Comparison of ENCODE assay signal across 8 cellular contexts in genomic region chr2:218186355-218186766, GRCh38. TPM values are rescaled to one million over a fixed set of nuclear protein-coding genes. Genes with fewer than 3 reads are reported as not detected.
DNase-seq lines count a peak whose midpoint lies in the region; ATAC-seq and TF ChIP-seq lines count a peak whose summit lies in the region.

No MANE protein-coding gene starts in this region.

- WGBS in gastroesophageal sphincter (ENCODE audit: low coverage in 1 of 2), 2 donors: 40 to 48% methylated on average over 6 of the region's 8 CpGs
- WGBS in ovary, 3 donors: 32 to 36% (median 34%) methylated on average over 8 of the region's 8 CpGs

- H3K36me3 ChIP-seq in RWPE2 (ENCODE audit: low read depth) (no peaks in the 10 kb centered on the region), gastroesophageal sphincter (no peaks in the 10 kb centered on the region), ovary (no peaks in the 10 kb centered on the region)

- H3K27me3 ChIP-seq in RWPE2 (ENCODE audit: insufficient read depth, poor library complexity, severe bottlenecking): no peaks in the 10 kb centered on the region
- no peaks in the 10 kb centered on the region for H3K27me3 ChIP-seq in gastroesophageal sphincter
- H3K27me3 ChIP-seq in ovary: no peaks in the 10 kb centered on the region

- H3K27ac ChIP-seq in RWPE2 (ENCODE audit: poor library complexity, severe bottlenecking) (no peak overlapping the region), gastroesophageal sphincter (peak overlapping the region in 3 of 4 donors; percentile 63 to 69 (median 67)), ovary (no peak overlapping the region)

- H3K4me3 ChIP-seq in RWPE2 (ENCODE audit: severe bottlenecking): no peak overlapping the region
- H3K4me3 ChIP-seq in gastroesophageal sphincter: no peak overlapping the region
- no peak overlapping the region for H3K4me3 ChIP-seq in ovary

- DNase-seq in DMS79 treated with DMSO at 0.1 percent for 48 hours (lab: John Stamatoyannopoulos, UW) (peak; percentile 13), DMS79 (lab: John Stamatoyannopoulos, UW) (no peak), RWPE2 (ENCODE audit: low spot score) (no peak), ovary (peak; percentile 38 to 74 (median 62)), superior temporal gyrus (ENCODE audit: extremely low spot score) (peak; percentile 76)
- DNase-seq in activated T-helper 9 cell treated with anti-CD3 and anti-CD28 coated beads, Interleukin-2, amount 50 U/mL, for 16 hours (ENCODE audit: low read depth): peak; percentile 52

- intact Hi-C loops in ovary (cut with DNase I): loop anchor here in 2 of 4 donors (5.0 to 10.0 kb wide), 2 partner anchors 81 to 208 kb away; partner anchors contain the start of gene CTDSP1 (in 1 of the 2)

- no peak for TF ChIP-seq POLR2A in gastroesophageal sphincter (IDR thresholded peaks at IDR 0.05)
- no peak for TF ChIP-seq POLR2A in ovary (IDR thresholded peaks at IDR 0.05)

- TF ChIP-seq CTCF in LNCAP (IDR thresholded peaks at IDR 0.05) (peak; percentile 76), RWPE2 (IDR thresholded peaks at IDR 0.05; ENCODE audit: poor library complexity, severe bottlenecking) (peak; percentile 88), gastroesophageal sphincter (IDR thresholded peaks at IDR 0.05) (peak; percentile 70 to 91 (median 77)), ovary (IDR thresholded peaks at IDR 0.05) (peak; percentile 33 to 68 (median 55))

- ATAC-seq in RWPE2 (ENCODE audit: low read depth) (peak; percentile 91), gastroesophageal sphincter (peak; percentile 71)

- H3K9me3 ChIP-seq in RWPE2 (ENCODE audit: severe bottlenecking): no peaks in the 10 kb centered on the region
- no peaks in the 10 kb centered on the region for H3K9me3 ChIP-seq in gastroesophageal sphincter
- no peaks in the 10 kb centered on the region for H3K9me3 ChIP-seq in ovary

- TF ChIP-seq EP300 in gastroesophageal sphincter (IDR thresholded peaks at IDR 0.05) (no peak), ovary (IDR thresholded peaks at IDR 0.05) (no peak)

- no peaks in the 10 kb centered on the region for H3K4me1 ChIP-seq in RWPE2 (ENCODE audit: insufficient read depth, poor library complexity, severe bottlenecking)
- H3K4me1 ChIP-seq in gastroesophageal sphincter: peaks cover 3 to 27% (median 11%) of the 10 kb centered on the region in 3 donors
- no peaks in the 10 kb centered on the region for H3K4me1 ChIP-seq in ovary (ENCODE audit: insufficient read depth)

RNA-seq across cellular contexts. Expression of gene CXCR1, which starts 19.6 kb away (rescaled TPM):
- total RNA-seq in gastroesophageal sphincter (1 to 10 TPM in 1 of 4 donors, not detected in 3; 1.8 TPM), ovary (under 1 TPM in 4 of 7 donors, not detected in 3; 0.10 to 0.43 (median 0.32) TPM)
- polyA plus RNA-seq in ovary: 1 to 10 TPM in 1 of 2 donors, under 1 TPM in 1; 0.04 to 1.4 TPM

RNA-seq across cellular contexts. Expression of gene ARPC2, which starts 30.6 kb away (rescaled TPM):
- total RNA-seq in gastroesophageal sphincter: 100 to 1,000 TPM; 275 to 314 (median 287) TPM
- 100 to 1,000 TPM; 135 to 229 (median 166) TPM for total RNA-seq in ovary
- polyA plus RNA-seq in ovary: 100 to 1,000 TPM; 170 to 357 TPM

Comparison
In these comparisons a context has a peak if more than half of its experiments do, and no peak if none do; other contexts are left out.
1. DNase-seq: peak in DMS79 treated with DMSO at 0.1 percent for 48 hours (single experiment), activated T-helper 9 cell treated with anti-CD3 and anti-CD28 coated beads, Interleukin-2, amount 50 U/mL, for 16 hours (single experiment), ovary (5 of 5) and superior temporal gyrus (single experiment); none in DMS79 (single experiment) and RWPE2 (single experiment).
2. H3K27ac ChIP-seq: peak in gastroesophageal sphincter (3 of 4); none in RWPE2 (single experiment) and ovary (0 of 2).
3. Peak in every context shown above with its lines, with median percentiles within 50 percentile points of each other: CTCF ChIP-seq.